14 cellular contexts compared by ENCODE assay signal in genomic region chr18:71114550-71115210, GRCh38.
"Had no signal": no experiment of that assay in that cellular context is flagged by ENCODE, and none has a peak within 500 bp of the region (broad histone marks: within the 10 kb centered on the region; RNA-seq: fewer than 3 reads in every experiment).

No MANE protein-coding gene starts in this region.

- H3K4me3 ChIP-seq: skin epidermis, tibial nerve, vagina had no signal

- H3K9me3 ChIP-seq: vagina had no signal

- H3K36me3 ChIP-seq: tibial nerve, vagina had no signal

- DNase-seq: activated CD4-positive, alpha-beta T cell treated with anti-CD3 and anti-CD28 coated beads, Interleukin-2, amount 50 U/mL, for 1 hour; activated naive CD4-positive, alpha-beta T cell; activated naive CD8-positive, alpha-beta T cell treated with anti-CD3 and anti-CD28 coated beads, Interleukin-2, amount 50 U/mL, for 24 hours; aorta; effector memory CD4-positive, alpha-beta T cell; foreskin keratinocyte; head of caudate nucleus; nucleus accumbens; stimulated activated CD4-positive, alpha-beta T cell treated with anti-CD3 and anti-CD28 coated beads, Interleukin-15, amount 100 ng/mL, for 24 hours; stimulated activated CD4-positive, alpha-beta T cell treated with anti-CD3 and anti-CD28 coated beads, Interleukin-4, amount 100 ng/mL, for 1 hour; stimulated activated naive B cell treated with anti-CD40 and anti-IgM and Interleukin-4, amounts not matched to agents 10 μg/mL and 1 μg/mL and 100 μg/mL, for 72 hours had no signal

- H3K4me1 ChIP-seq: foreskin keratinocyte, tibial nerve, vagina had no signal

- H3K27ac ChIP-seq: foreskin keratinocyte, skin epidermis, tibial nerve, vagina had no signal

- H3K27me3 ChIP-seq: foreskin keratinocyte, tibial nerve, vagina had no signal

- ATAC-seq: activated naive CD8-positive, alpha-beta T cell treated with anti-CD3 and anti-CD28 coated beads, Interleukin-2, amount 50 U/mL, for 24 hours; foreskin keratinocyte; stimulated activated naive B cell treated with anti-CD40 and anti-IgM and Interleukin-4, amounts not matched to agents 10 μg/mL and 1 μg/mL and 100 μg/mL, for 72 hours had no signal
